8 cellular contexts compared by ENCODE assay signal in the genomic region with DNA sequence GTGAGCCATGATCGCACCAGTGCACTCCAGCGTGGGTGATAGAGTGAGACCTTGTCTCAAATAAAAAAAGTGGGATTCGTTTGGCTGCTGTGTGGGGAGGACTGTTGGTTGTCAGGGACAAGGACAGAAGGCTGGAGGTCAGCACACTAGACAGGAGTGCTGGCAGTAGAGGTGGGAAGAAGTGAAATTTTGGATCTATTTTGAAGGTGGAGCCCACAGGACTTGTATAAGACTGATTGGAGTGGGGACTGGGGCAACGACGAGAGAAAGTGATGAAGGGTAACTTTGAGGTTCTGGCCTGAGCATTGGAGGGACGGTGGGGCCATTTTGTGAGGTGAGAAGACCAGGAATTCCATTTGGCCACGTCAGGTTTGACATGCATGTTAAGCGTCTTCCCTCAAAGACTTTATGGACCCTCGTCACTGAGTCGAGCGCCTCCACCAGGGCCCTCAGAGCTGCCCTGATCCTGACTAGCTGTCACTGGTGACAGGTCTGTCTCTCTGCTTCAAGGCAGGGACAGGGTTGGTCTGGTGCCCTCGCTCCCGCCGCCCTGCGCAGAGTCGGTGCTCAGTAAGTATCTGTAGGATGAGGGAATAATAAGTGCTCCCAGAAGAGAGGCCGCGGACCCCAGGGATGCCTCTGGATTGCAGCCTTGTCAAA. TPM values are rescaled to one million over a fixed set of nuclear protein-coding genes. Genes with fewer than 3 reads are reported as not detected.
DNase-seq lines count a peak whose midpoint lies in the region; ATAC-seq, FAIRE-seq and TF ChIP-seq lines count a peak whose summit lies in the region.

No MANE protein-coding gene starts in this region.

- no peaks in the 10 kb centered on the region for H3K9me3 Mint-ChIP-seq in astrocyte (ENCODE audit: unreplicated experiment)

- ATAC-seq in HG02642 (IDR thresholded peaks at IDR 0.05; ENCODE audit: poor library complexity, unreplicated experiment) = no peak

- H3K27me3 Mint-ChIP-seq in astrocyte (ENCODE audit: low read depth, unreplicated experiment) = no peaks in the 10 kb centered on the region

- peaks cover 4% of the 10 kb centered on the region for H3K4me1 Mint-ChIP-seq in astrocyte (ENCODE audit: low read depth, unreplicated experiment)

- FAIRE-seq in astrocyte (lab: Jason Lieb, UNC) (no peak), GM19239 (lab: Jason Lieb, UNC) (no peak)

- H3K9ac ChIP-seq in ES-I3 (ENCODE audit: low read depth, low read length) = peak overlapping the region; percentile 71; the same call in 1 of the 2 replicates
- peak overlapping the region; percentile 86 for H3K9ac ChIP-seq in astrocyte (ENCODE audit: low read length)

- peak overlapping the region; percentile 98 for H3K27ac Mint-ChIP-seq in astrocyte (ENCODE audit: unreplicated experiment)

- no peak for TF ChIP-seq CTCF in astrocyte (IDR thresholded peaks at IDR 0.05; ENCODE audit: insufficient read depth, low read depth, low read length)
- TF ChIP-seq CTCF in tibial artery (IDR thresholded peaks at IDR 0.05) = no peak

- no peak for DNase-seq in Jurkat, Clone E6-1 (ENCODE audit: low read depth, low spot score)
- DNase-seq in astrocyte (ENCODE audit: low read depth) (peak; percentile 14), left kidney (ENCODE audit: low read depth, low spot score) (peak; percentile 52), tibial artery (no peak), DMS114 treated with DMSO at 0.1 percent for 48 hours (lab: John Stamatoyannopoulos, UW; ENCODE audit: unreplicated experiment) (no peak), GM19239 (ENCODE audit: insufficient read length, low spot score) (no peak)

- H3K4me3 ChIP-seq in Jurkat, Clone E6-1 (ENCODE audit: low read length) = peak overlapping the region; percentile 92
- H3K4me3 ChIP-seq in astrocyte (ENCODE audit: insufficient read depth, low read depth, low read length) (peak overlapping the region; percentile 83), tibial artery (peak overlapping the region; percentile 70 to 71)

- peak overlapping the region; percentile 92 for H2AFZ ChIP-seq in astrocyte (ENCODE audit: low read depth, low read length)

- H3K27ac ChIP-seq in astrocyte (ENCODE audit: low read depth, low read length) (peak overlapping the region; percentile 62), tibial artery (peak overlapping the region; percentile 56 to 68)

- H3K4me2 ChIP-seq in astrocyte (ENCODE audit: low read length) = peak overlapping the region; percentile 97

- H3K4me1 ChIP-seq in ES-I3 (ENCODE audit: insufficient read depth, low read length) = 0 out of 2 replicates have a peak, but pooled peaks cover 4% of the 10 kb centered on the region
- peaks cover 11% of the 10 kb centered on the region for H3K4me1 ChIP-seq in astrocyte (ENCODE audit: insufficient read depth, low read length)
- peaks cover 0 to 19% (median 14%) of the 10 kb centered on the region in 4 donors for H3K4me1 ChIP-seq in tibial artery

- H3K36me3 ChIP-seq in ES-I3 (ENCODE audit: insufficient read depth, low read length) (no peaks in the 10 kb centered on the region; the same call in 1 of the 2 replicates), astrocyte (ENCODE audit: insufficient read depth, low read length) (peaks cover 4% of the 10 kb centered on the region), tibial artery (peaks cover 5 to 26% (median 14%) of the 10 kb centered on the region in 3 donors)

- no peaks in the 10 kb centered on the region for H3K27me3 ChIP-seq in astrocyte (ENCODE audit: insufficient read depth, low read length)
- H3K27me3 ChIP-seq in tibial artery = peaks cover 0 to 1% of the 10 kb centered on the region in 2 donors

- H4K20me1 ChIP-seq in astrocyte (ENCODE audit: insufficient read depth, low read length) = peaks cover 16% of the 10 kb centered on the region

- intact Hi-C loops in tibial artery (cut with DNase I; ENCODE audit: low total_unique reads) = loop anchor here (10.0 kb wide), 1 partner anchor 1083 kb away; a partner anchor contains a TSS

- H3K79me2 ChIP-seq in astrocyte (ENCODE audit: insufficient read depth, low read length) = peaks cover 43% of the 10 kb centered on the region

- H3K9me3 ChIP-seq in ES-I3 (ENCODE audit: control insufficient read depth, insufficient read depth, low read length) = no peaks in the 10 kb centered on the region
- no peaks in the 10 kb centered on the region for H3K9me3 ChIP-seq in astrocyte (ENCODE audit: insufficient read depth, low read depth, low read length)
- H3K9me3 ChIP-seq in tibial artery = no peaks in the 10 kb centered on the region

- peak overlapping the region; percentile 98 for H3K4me3 Mint-ChIP-seq in astrocyte (ENCODE audit: unreplicated experiment)

- peaks cover 4% of the 10 kb centered on the region for H3K36me3 Mint-ChIP-seq in astrocyte (ENCODE audit: low read depth, unreplicated experiment)

RNA-seq across cellular contexts. Expression of a gene that starts 0.7 kb away (rescaled TPM):
- polyA plus RNA-seq in Jurkat, Clone E6-1 (2012; ENCODE audit: insufficient read depth, insufficient read length) = 5.1 TPM
- 6.4 and 7.4 TPM in 2 replicates for total RNA-seq in astrocyte

RNA-seq across cellular contexts. Expression of a gene that starts 17.2 kb away (rescaled TPM):
- polyA plus RNA-seq in Jurkat, Clone E6-1 (2012; ENCODE audit: insufficient read depth, insufficient read length) = not detected
- not detected in 2 replicates for total RNA-seq in astrocyte

RNA-seq across cellular contexts. Expression of a gene that starts 24.8 kb away (rescaled TPM):
- polyA plus RNA-seq in Jurkat, Clone E6-1 (2012; ENCODE audit: insufficient read depth, insufficient read length) = not detected
- 0.23 and 0.31 TPM in 2 replicates for total RNA-seq in astrocyte

RNA-seq across cellular contexts. Expression of a gene that starts 34.6 kb away (rescaled TPM):
- polyA plus RNA-seq in Jurkat, Clone E6-1 (2012; ENCODE audit: insufficient read depth, insufficient read length) = not detected
- total RNA-seq in astrocyte = not detected in 2 replicates

RNA-seq across cellular contexts. Expression of a gene that starts 42.6 kb away (rescaled TPM):
- not detected for polyA plus RNA-seq in Jurkat, Clone E6-1 (2012; ENCODE audit: insufficient read depth, insufficient read length)
- total RNA-seq in astrocyte = 0.32 TPM in 1 of 2 replicates, not detected in the other

Comparison
In these comparisons a context has a peak if more than half of its experiments do, and no peak if none do; other contexts are left out.
1. DNase-seq: peak in astrocyte (single experiment) and left kidney (single experiment); none in Jurkat, Clone E6-1 (single experiment), tibial artery (0 of 2), DMS114 treated with DMSO at 0.1 percent for 48 hours (single experiment) and GM19239 (single experiment).
2. Peak in every context shown above with its lines, with median percentiles within 50 percentile points of each other: H3K4me3 ChIP-seq.